Comparison of ENCODE assay signal across 1 cellular context in genomic region chr13:40626977-40627376, GRCh38.
TF ChIP-seq lines count a peak whose summit lies in the region.

No MANE protein-coding gene starts in this region.

TF ChIP-seq in HepG2, 621 proteins besides CTCF, POLR2A, EP300 and RAD21 (continued from another document and continues in another):
- no peak for TF ChIP-seq ATF3 (CRISPR knock-in tag; IDR thresholded peaks at IDR 0.05)
- TF ChIP-seq HBP1 (CRISPR knock-in tag; IDR thresholded peaks at IDR 0.05; ENCODE audit: low read depth), result no peak
- no peak for TF ChIP-seq RBFOX2 (IDR thresholded peaks at IDR 0.05; ENCODE audit: low read depth, low read length)
- TF ChIP-seq ZNF816 (CRISPR knock-in tag; IDR thresholded peaks at IDR 0.05; ENCODE audit: borderline replicate concordance), result no peak
- no peak for TF ChIP-seq PHF5A (CRISPR knock-in tag; IDR thresholded peaks at IDR 0.05; ENCODE audit: low read depth, unreplicated experiment)
- no peak for TF ChIP-seq MIXL1 (CRISPR knock-in tag; IDR thresholded peaks at IDR 0.05)
- TF ChIP-seq ZNF598 (CRISPR knock-in tag; IDR thresholded peaks at IDR 0.05; ENCODE audit: borderline replicate concordance), result no peak
- TF ChIP-seq RERE (CRISPR knock-in tag; IDR thresholded peaks at IDR 0.05; ENCODE audit: low read depth), result no peak
- no peak for TF ChIP-seq RFXANK (CRISPR knock-in tag; IDR thresholded peaks at IDR 0.05)
- TF ChIP-seq SAP130 (CRISPR knock-in tag; IDR thresholded peaks at IDR 0.05; ENCODE audit: low read depth), result no peak
- TF ChIP-seq ZNF282 (IDR thresholded peaks at IDR 0.05; ENCODE audit: partially characterized antibody), result no peak
- no peak for TF ChIP-seq SMAD9 (CRISPR knock-in tag; IDR thresholded peaks at IDR 0.05)
- TF ChIP-seq RBM22 (optimal IDR thresholded peaks at IDR 0.05; ENCODE audit: low read length), result peak; percentile 35
- no peak for TF ChIP-seq ZNF83 (CRISPR knock-in tag; IDR thresholded peaks at IDR 0.05; ENCODE audit: borderline replicate concordance)
- no peak for TF ChIP-seq CAMTA2 (CRISPR knock-in tag; IDR thresholded peaks at IDR 0.05; ENCODE audit: borderline replicate concordance)
- TF ChIP-seq IRF2 (CRISPR knock-in tag; IDR thresholded peaks at IDR 0.05), result no peak
- no peak for TF ChIP-seq ZNF333 (CRISPR knock-in tag; IDR thresholded peaks at IDR 0.05; ENCODE audit: borderline replicate concordance)
- no peak for TF ChIP-seq ZNF7 (CRISPR knock-in tag; IDR thresholded peaks at IDR 0.05)
- TF ChIP-seq REL (CRISPR knock-in tag; conservative IDR thresholded peaks at IDR 0.05), result no peak
- no peak for TF ChIP-seq DNMT1 (CRISPR knock-in tag; IDR thresholded peaks at IDR 0.05)
- TF ChIP-seq TRAFD1 (CRISPR knock-in tag; IDR thresholded peaks at IDR 0.05; ENCODE audit: borderline replicate concordance), result no peak
- TF ChIP-seq E2F1 (CRISPR knock-in tag; IDR thresholded peaks at IDR 0.05), result no peak
- TF ChIP-seq MEF2D (CRISPR knock-in tag; IDR thresholded peaks at IDR 0.05), result no peak
- 0 out of 2 replicates have a peak, but pooled peaks have one; percentile 23 for TF ChIP-seq HNF4G (IDR thresholded peaks at IDR 0.05; ENCODE audit: borderline replicate concordance, low read depth, low read length)
- no peak for TF ChIP-seq HNF4G (CRISPR knock-in tag; IDR thresholded peaks at IDR 0.05; ENCODE audit: borderline replicate concordance, low read depth)
- no peak for TF ChIP-seq AGO2 (optimal IDR thresholded peaks at IDR 0.05; ENCODE audit: low read depth, low read length)
- TF ChIP-seq ZNF644 (CRISPR knock-in tag; IDR thresholded peaks at IDR 0.05; ENCODE audit: low read depth), result peak; percentile 76; the same call in 1 of the 2 replicates
- no peak for TF ChIP-seq MAF1 (CRISPR knock-in tag; IDR thresholded peaks at IDR 0.05; ENCODE audit: borderline replicate concordance)
- TF ChIP-seq MED1 (CRISPR knock-in tag; IDR thresholded peaks at IDR 0.05), result peak; percentile 18; the same call in 1 of the 2 replicates
- no peak for TF ChIP-seq PRDM4 (CRISPR knock-in tag; IDR thresholded peaks at IDR 0.05; ENCODE audit: borderline replicate concordance)
- TF ChIP-seq ETS1 (CRISPR knock-in tag; IDR thresholded peaks at IDR 0.05), result no peak
- TF ChIP-seq GMEB2 (CRISPR knock-in tag; IDR thresholded peaks at IDR 0.05; ENCODE audit: low read depth), result no peak
- peak; percentile 55; the same call in 1 of the 2 replicates for TF ChIP-seq ZNF263 (CRISPR knock-in tag; IDR thresholded peaks at IDR 0.05)
- TF ChIP-seq ZBTB25 (CRISPR knock-in tag; IDR thresholded peaks at IDR 0.05), result no peak
- TF ChIP-seq RCOR2 (CRISPR knock-in tag; IDR thresholded peaks at IDR 0.05), result no peak
- TF ChIP-seq IKZF4 (CRISPR knock-in tag; IDR thresholded peaks at IDR 0.05; ENCODE audit: borderline replicate concordance, low read depth, not compliant biosample characterization), result no peak
- 0 out of 2 replicates have a peak, but pooled peaks have one; percentile 33 for TF ChIP-seq ZMYM4 (CRISPR knock-in tag; IDR thresholded peaks at IDR 0.05)
- TF ChIP-seq EEA1 (CRISPR knock-in tag; IDR thresholded peaks at IDR 0.05; ENCODE audit: borderline replicate concordance), result no peak
- 0 out of 2 replicates have a peak, but pooled peaks have one; percentile 14 for TF ChIP-seq PATZ1 (CRISPR knock-in tag; IDR thresholded peaks at IDR 0.05)
- TF ChIP-seq GATAD2A (CRISPR knock-in tag; IDR thresholded peaks at IDR 0.05), result 0 out of 2 replicates have a peak, but pooled peaks have one; percentile 17
- no peak for TF ChIP-seq ZBTB2 (CRISPR knock-in tag; IDR thresholded peaks at IDR 0.05; ENCODE audit: low read depth)
- TF ChIP-seq HNF4A (CRISPR knock-in tag; IDR thresholded peaks at IDR 0.05), result peak; percentile 76
